In the genomic region with DNA sequence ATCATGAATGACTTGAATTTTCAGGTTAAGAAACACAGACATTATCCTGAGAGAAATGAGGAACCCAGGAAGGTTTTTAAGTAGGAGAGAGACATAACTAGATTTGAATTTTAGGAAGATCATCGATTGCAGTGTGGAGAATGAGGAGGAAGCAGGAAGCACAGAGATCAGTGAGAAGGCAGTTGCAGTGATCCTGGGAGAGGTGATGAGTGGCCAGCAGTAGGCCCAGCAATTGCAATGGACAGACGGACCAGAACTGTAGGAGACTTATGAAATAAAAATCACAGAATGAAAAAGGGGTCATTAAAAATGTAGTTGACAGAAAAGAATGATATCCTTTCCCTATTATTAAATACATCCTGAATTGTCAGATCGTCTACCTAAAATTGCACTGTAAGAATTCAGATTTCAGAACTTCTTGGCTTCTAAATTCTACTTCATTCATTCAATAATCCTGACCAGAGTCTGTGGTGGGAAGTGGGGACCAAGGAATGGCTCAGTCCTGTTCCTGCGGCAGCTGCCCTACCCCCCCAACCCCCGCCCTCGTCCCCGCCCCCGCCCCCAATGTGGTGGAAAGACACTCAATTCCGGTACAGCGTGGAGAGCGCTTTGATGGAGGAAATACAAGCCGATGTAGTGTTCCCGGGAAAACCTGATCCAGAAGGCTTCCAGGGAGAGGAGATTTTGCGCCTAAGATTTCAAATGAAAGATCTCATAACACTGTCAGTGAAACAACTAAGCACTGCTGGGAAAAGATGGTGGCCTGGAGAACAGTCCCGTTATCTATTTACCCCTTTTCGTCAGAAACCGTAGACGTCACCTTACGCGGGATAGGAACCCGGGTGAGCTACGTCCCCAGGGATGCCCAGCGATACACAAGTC, we compare ENCODE assay signal across 1 cellular context.
A peak's percentile ranks its signal among the peaks of the same experiment; 100 is the strongest.
TF ChIP-seq lines count a peak whose summit lies in the region.

No MANE protein-coding gene starts in this region.

TF ChIP-seq in K562, 482 proteins besides CTCF, POLR2A, EP300 and RAD21 (continued from another document and continues in another):
- TF ChIP-seq, protein P1, sequence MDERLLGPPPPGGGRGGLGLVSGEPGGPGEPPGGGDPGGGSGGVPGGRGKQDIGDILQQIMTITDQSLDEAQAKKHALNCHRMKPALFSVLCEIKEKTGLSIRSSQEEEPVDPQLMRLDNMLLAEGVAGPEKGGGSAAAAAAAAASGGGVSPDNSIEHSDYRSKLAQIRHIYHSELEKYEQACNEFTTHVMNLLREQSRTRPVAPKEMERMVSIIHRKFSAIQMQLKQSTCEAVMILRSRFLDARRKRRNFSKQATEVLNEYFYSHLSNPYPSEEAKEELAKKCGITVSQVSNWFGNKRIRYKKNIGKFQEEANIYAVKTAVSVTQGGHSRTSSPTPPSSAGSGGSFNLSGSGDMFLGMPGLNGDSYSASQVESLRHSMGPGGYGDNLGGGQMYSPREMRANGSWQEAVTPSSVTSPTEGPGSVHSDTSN (CRISPR knock-in tag; IDR thresholded peaks at IDR 0.05; ENCODE audit: low read depth) = no peak
- TF ChIP-seq, protein P1 (tag; conservative IDR thresholded peaks at IDR 0.05; ENCODE audit: low read depth) = no peak
- TF ChIP-seq NCOA1 (IDR thresholded peaks at IDR 0.05; ENCODE audit: low read depth) (no peak), NR1H2 (CRISPR knock-in tag; IDR thresholded peaks at IDR 0.05) (no peak), GMEB1 (CRISPR knock-in tag; IDR thresholded peaks at IDR 0.05) (peak; percentile 23; the same call in 1 of the 2 replicates), GABPB2 (CRISPR knock-in tag; conservative IDR thresholded peaks at IDR 0.05) (no peak), ADNP (tag; IDR thresholded peaks at IDR 0.05) (no peak), HEY1 (CRISPR knock-in tag; IDR thresholded peaks at IDR 0.05; ENCODE audit: borderline replicate concordance) (no peak), TBL1XR1 (IDR thresholded peaks at IDR 0.05; ENCODE audit: low read length in 2 of 2) (no peak), FOXK2 (conservative IDR thresholded peaks at IDR 0.05 in 1 of 2, IDR thresholded peaks at IDR 0.05 in 1 of 2; ENCODE audit: low read depth in 2 of 2) (0 out of 4 replicates have a peak, but pooled peaks of 1 of the 2 experiments have one; percentile 16), ZNF644 (tag; IDR thresholded peaks at IDR 0.05; ENCODE audit: low read depth) (0 out of 2 replicates have a peak, but pooled peaks have one; percentile 57), PURB (CRISPR knock-in tag; IDR thresholded peaks at IDR 0.05; ENCODE audit: low read depth) (no peak), CEBPZ (IDR thresholded peaks at IDR 0.05; ENCODE audit: borderline replicate concordance, low read depth, low read length) (no peak), PKNOX1 (IDR thresholded peaks at IDR 0.05) (peak; percentile 34; the same call in 1 of the 2 replicates), RBBP5 (IDR thresholded peaks at IDR 0.05; ENCODE audit: borderline replicate concordance, insufficient read depth, low read length, poor library complexity, severe bottlenecking) (peak; percentile 93), GATA2 (CRISPR knock-in tag; IDR thresholded peaks at IDR 0.05) (0 out of 2 replicates have a peak, but pooled peaks have one; percentile 4), PRMT5 (CRISPR knock-in tag; IDR thresholded peaks at IDR 0.05) (no peak), HLTF (IDR thresholded peaks at IDR 0.05) (0 out of 2 replicates have a peak, but pooled peaks have one; percentile 23), CHD1 (IDR thresholded peaks at IDR 0.05; ENCODE audit: low read length) (peak; percentile 17), ZNF324 (CRISPR knock-in tag; IDR thresholded peaks at IDR 0.05) (no peak), FOXK1 (CRISPR knock-in tag; IDR thresholded peaks at IDR 0.05; ENCODE audit: borderline replicate concordance) (no peak), OTX1 (CRISPR knock-in tag; IDR thresholded peaks at IDR 0.05) (no peak; the same call in 1 of the 2 replicates), ZNF263 (CRISPR knock-in tag; IDR thresholded peaks at IDR 0.05; ENCODE audit: borderline replicate concordance) (no peak), ZNF785 (CRISPR knock-in tag; IDR thresholded peaks at IDR 0.05) (no peak), NR4A1 (CRISPR knock-in tag; IDR thresholded peaks at IDR 0.05) (no peak), NR4A1 (tag; IDR thresholded peaks at IDR 0.05) (0 out of 2 replicates have a peak, but pooled peaks have one; percentile 44), TEAD4 (IDR thresholded peaks at IDR 0.05; ENCODE audit: low read length) (no peak), TEAD4 (CRISPR knock-in tag; IDR thresholded peaks at IDR 0.05; ENCODE audit: borderline replicate concordance) (no peak), RBM22 (IDR thresholded peaks at IDR 0.05; ENCODE audit: low read depth, low read length, poor library complexity, severe bottlenecking) (no peak), BRD4 (IDR thresholded peaks at IDR 0.05) (no peak), RAD51 (IDR thresholded peaks at IDR 0.05; ENCODE audit: borderline replicate concordance, low read depth) (no peak), TAL1 (IDR thresholded peaks at IDR 0.05) (no peak), PTTG1 (tag; IDR thresholded peaks at IDR 0.05; ENCODE audit: low read depth) (no peak), KLF1 (tag; IDR thresholded peaks at IDR 0.05) (no peak), ZBTB1 (CRISPR knock-in tag; IDR thresholded peaks at IDR 0.05; ENCODE audit: borderline replicate concordance, low read depth) (no peak), NELFE (IDR thresholded peaks at IDR 0.05; ENCODE audit: insufficient read depth, insufficient read length) (no peak), ZNF511 (CRISPR knock-in tag; IDR thresholded peaks at IDR 0.05) (no peak)
- TF ChIP-seq, protein P2, sequence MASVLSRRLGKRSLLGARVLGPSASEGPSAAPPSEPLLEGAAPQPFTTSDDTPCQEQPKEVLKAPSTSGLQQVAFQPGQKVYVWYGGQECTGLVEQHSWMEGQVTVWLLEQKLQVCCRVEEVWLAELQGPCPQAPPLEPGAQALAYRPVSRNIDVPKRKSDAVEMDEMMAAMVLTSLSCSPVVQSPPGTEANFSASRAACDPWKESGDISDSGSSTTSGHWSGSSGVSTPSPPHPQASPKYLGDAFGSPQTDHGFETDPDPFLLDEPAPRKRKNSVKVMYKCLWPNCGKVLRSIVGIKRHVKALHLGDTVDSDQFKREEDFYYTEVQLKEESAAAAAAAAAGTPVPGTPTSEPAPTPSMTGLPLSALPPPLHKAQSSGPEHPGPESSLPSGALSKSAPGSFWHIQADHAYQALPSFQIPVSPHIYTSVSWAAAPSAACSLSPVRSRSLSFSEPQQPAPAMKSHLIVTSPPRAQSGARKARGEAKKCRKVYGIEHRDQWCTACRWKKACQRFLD (CRISPR knock-in tag; IDR thresholded peaks at IDR 0.05) = peak; percentile 38; the same call in 1 of the 2 replicates
- TF ChIP-seq, protein P3, sequence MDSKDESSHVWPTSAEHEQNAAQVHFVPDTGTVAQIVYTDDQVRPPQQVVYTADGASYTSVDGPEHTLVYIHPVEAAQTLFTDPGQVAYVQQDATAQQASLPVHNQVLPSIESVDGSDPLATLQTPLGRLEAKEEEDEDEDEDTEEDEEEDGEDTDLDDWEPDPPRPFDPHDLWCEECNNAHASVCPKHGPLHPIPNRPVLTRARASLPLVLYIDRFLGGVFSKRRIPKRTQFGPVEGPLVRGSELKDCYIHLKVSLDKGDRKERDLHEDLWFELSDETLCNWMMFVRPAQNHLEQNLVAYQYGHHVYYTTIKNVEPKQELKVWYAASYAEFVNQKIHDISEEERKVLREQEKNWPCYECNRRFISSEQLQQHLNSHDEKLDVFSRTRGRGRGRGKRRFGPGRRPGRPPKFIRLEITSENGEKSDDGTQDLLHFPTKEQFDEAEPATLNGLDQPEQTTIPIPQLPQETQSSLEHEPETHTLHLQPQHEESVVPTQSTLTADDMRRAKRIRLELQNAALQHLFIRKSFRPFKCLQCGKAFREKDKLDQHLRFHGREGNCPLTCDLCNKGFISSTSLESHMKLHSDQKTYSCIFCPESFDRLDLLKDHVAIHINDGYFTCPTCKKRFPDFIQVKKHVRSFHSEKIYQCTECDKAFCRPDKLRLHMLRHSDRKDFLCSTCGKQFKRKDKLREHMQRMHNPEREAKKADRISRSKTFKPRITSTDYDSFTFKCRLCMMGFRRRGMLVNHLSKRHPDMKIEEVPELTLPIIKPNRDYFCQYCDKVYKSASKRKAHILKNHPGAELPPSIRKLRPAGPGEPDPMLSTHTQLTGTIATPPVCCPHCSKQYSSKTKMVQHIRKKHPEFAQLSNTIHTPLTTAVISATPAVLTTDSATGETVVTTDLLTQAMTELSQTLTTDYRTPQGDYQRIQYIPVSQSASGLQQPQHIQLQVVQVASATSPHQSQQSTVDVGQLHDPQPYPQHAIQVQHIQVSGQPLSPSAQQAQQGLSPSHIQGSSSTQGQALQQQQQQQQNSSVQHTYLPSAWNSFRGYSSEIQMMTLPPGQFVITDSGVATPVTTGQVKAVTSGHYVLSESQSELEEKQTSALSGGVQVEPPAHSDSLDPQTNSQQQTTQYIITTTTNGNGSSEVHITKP (IDR thresholded peaks at IDR 0.05; ENCODE audit: partially characterized antibody) = no peak
- TF ChIP-seq, protein P4, sequence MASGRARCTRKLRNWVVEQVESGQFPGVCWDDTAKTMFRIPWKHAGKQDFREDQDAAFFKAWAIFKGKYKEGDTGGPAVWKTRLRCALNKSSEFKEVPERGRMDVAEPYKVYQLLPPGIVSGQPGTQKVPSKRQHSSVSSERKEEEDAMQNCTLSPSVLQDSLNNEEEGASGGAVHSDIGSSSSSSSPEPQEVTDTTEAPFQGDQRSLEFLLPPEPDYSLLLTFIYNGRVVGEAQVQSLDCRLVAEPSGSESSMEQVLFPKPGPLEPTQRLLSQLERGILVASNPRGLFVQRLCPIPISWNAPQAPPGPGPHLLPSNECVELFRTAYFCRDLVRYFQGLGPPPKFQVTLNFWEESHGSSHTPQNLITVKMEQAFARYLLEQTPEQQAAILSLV (tag; IDR thresholded peaks at IDR 0.05) = no peak
- TF ChIP-seq, protein P5, sequence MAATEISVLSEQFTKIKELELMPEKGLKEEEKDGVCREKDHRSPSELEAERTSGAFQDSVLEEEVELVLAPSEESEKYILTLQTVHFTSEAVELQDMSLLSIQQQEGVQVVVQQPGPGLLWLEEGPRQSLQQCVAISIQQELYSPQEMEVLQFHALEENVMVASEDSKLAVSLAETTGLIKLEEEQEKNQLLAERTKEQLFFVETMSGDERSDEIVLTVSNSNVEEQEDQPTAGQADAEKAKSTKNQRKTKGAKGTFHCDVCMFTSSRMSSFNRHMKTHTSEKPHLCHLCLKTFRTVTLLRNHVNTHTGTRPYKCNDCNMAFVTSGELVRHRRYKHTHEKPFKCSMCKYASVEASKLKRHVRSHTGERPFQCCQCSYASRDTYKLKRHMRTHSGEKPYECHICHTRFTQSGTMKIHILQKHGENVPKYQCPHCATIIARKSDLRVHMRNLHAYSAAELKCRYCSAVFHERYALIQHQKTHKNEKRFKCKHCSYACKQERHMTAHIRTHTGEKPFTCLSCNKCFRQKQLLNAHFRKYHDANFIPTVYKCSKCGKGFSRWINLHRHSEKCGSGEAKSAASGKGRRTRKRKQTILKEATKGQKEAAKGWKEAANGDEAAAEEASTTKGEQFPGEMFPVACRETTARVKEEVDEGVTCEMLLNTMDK (IDR thresholded peaks at IDR 0.05; ENCODE audit: borderline replicate concordance, insufficient read depth, low read depth, low read length, poor library complexity, severe bottlenecking) = no peak
